ENCODE assay signal across 18 cellular contexts in the genomic region with DNA sequence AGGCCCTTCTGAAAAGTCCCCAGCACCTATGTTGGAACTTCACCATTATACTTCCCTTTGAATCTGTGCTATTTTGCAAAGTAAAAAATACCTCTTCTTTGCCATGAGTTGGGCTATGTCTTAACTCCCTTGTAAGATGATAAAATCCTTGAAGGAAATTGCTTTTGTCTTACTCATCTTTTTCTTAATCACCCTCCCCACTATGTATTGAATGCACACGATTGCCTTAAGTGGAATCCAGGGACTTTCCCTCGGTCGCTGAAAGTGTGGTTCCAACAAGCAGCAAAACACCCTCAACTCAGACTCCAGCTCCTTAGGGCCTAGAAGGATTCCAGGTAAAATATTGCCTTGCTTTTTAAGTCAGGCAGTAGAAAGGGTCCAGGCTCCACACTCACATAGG.
DNase-seq lines count a peak whose midpoint lies in the region; ATAC-seq and TF ChIP-seq lines count a peak whose summit lies in the region.
"Had no signal": no experiment of that assay in that cellular context is flagged by ENCODE, and none has a peak within 500 bp of the region (broad histone marks: within the 10 kb centered on the region; RNA-seq: fewer than 3 reads in every experiment).

No MANE protein-coding gene starts in this region.

- no peak overlapping the region for H3K4me3 Mint-ChIP-seq in activated naive CD8-positive, alpha-beta T cell treated with anti-CD3 and anti-CD28 coated beads for 36 hours
- H3K4me3 Mint-ChIP-seq: activated T-cell treated with anti-CD3 and anti-CD28 coated beads, Interleukin-2, amount 50 U/mL, for 72 hours; T-helper 17 cell had no signal

- DNase-seq in AG09319 (ENCODE audit: extremely low read depth, low read depth) (peak; percentile 10), LHCN-M2 (ENCODE audit: low read depth) (peak; percentile 39), dermis blood vessel endothelial cell (peak; percentile 69), kidney epithelial cell (ENCODE audit: low read depth) (peak; percentile 79), colonic mucosa (no peak), NCI-H345 (lab: John Stamatoyannopoulos, UW) (no peak)
- no peak for DNase-seq in activated naive CD8-positive, alpha-beta T cell treated with anti-CD3 and anti-CD28 coated beads for 36 hours
- DNase-seq: activated CD4-positive, alpha-beta T cell treated with anti-CD3 and anti-CD28 coated beads for 4 hours; activated T-cell treated with anti-CD3 and anti-CD28 coated beads, Interleukin-2, amount 50 U/mL, for 72 hours; C1 segment of cervical spinal cord; DND-41; NCI-H1417 treated with DMSO at 0.1 percent for 48 hours; T-helper 17 cell had no signal

- H3K9me3 ChIP-seq in colonic mucosa: no peaks in the 10 kb centered on the region
- H3K9me3 ChIP-seq: heart left ventricle had no signal

- no peak overlapping the region for H3K27ac Mint-ChIP-seq in activated naive CD8-positive, alpha-beta T cell treated with anti-CD3 and anti-CD28 coated beads for 36 hours
- H3K27ac Mint-ChIP-seq: activated T-cell treated with anti-CD3 and anti-CD28 coated beads, Interleukin-2, amount 50 U/mL, for 72 hours; progenitor cell of endocrine pancreas; T-helper 17 cell had no signal

- TF ChIP-seq CTCF in AG09319 (IDR thresholded peaks at IDR 0.05; ENCODE audit: low read depth, low read length) (no peak), kidney epithelial cell (IDR thresholded peaks at IDR 0.05; ENCODE audit: insufficient read depth, low read length, poor library complexity, severe bottlenecking) (no peak), colonic mucosa (IDR thresholded peaks at IDR 0.05) (no peak)

- no peaks in the 10 kb centered on the region for H3K36me3 Mint-ChIP-seq in activated naive CD8-positive, alpha-beta T cell treated with anti-CD3 and anti-CD28 coated beads for 36 hours

- H3K36me3 ChIP-seq in kidney epithelial cell (ENCODE audit: control insufficient read depth, insufficient read depth, low read length) (no peaks in the 10 kb centered on the region), colonic mucosa (no peaks in the 10 kb centered on the region)
- H3K36me3 ChIP-seq: heart left ventricle had no signal

- no peaks in the 10 kb centered on the region for H3K27me3 ChIP-seq in kidney epithelial cell (ENCODE audit: control insufficient read depth, insufficient read depth, low read length)
- no peaks in the 10 kb centered on the region for H3K27me3 ChIP-seq in colonic mucosa
- H3K27me3 ChIP-seq: heart left ventricle had no signal

- ATAC-seq in HG02938 (IDR thresholded peaks at IDR 0.05; ENCODE audit: unreplicated experiment): no peak
- ATAC-seq: activated T-cell treated with anti-CD3 and anti-CD28 coated beads, Interleukin-2, amount 50 U/mL, for 72 hours; heart left ventricle; left lobe of liver; Panc1; T-helper 17 cell had no signal

- no peak overlapping the region for H3K27ac ChIP-seq in colonic mucosa

- H3K9me3 Mint-ChIP-seq in activated naive CD8-positive, alpha-beta T cell treated with anti-CD3 and anti-CD28 coated beads for 36 hours: no peaks in the 10 kb centered on the region
- H3K9me3 Mint-ChIP-seq: activated T-cell treated with anti-CD3 and anti-CD28 coated beads, Interleukin-2, amount 50 U/mL, for 72 hours had no signal

- intact Hi-C loops in colonic mucosa (cut with DNase I): no loop called here

- H3K4me1 ChIP-seq in colonic mucosa: no peaks in the 10 kb centered on the region

- H3K4me3 ChIP-seq in kidney epithelial cell (ENCODE audit: low read depth, low read length) (no peak overlapping the region), colonic mucosa (no peak overlapping the region)
- H3K4me3 ChIP-seq: heart left ventricle had no signal

- no peak overlapping the region for H3K9ac ChIP-seq in colonic mucosa (ENCODE audit: low read depth in 2 of 2, low read length in 2 of 2)

- no peaks in the 10 kb centered on the region for H3K4me1 Mint-ChIP-seq in activated naive CD8-positive, alpha-beta T cell treated with anti-CD3 and anti-CD28 coated beads for 36 hours
- H3K4me1 Mint-ChIP-seq: T-helper 17 cell had no signal

- peaks cover 12% of the 10 kb centered on the region for H3K27me3 Mint-ChIP-seq in activated naive CD8-positive, alpha-beta T cell treated with anti-CD3 and anti-CD28 coated beads for 36 hours
- H3K27me3 Mint-ChIP-seq: progenitor cell of endocrine pancreas had no signal

Comparison
In these comparisons a context has a peak if more than half of its experiments do, and no peak if none do; other contexts are left out.
1. DNase-seq: peak in AG09319 (single experiment), LHCN-M2 (single experiment), dermis blood vessel endothelial cell (single experiment) and kidney epithelial cell (single experiment); none in activated naive CD8-positive, alpha-beta T cell treated with anti-CD3 and anti-CD28 coated beads for 36 hours (single experiment), colonic mucosa (single experiment) and NCI-H345 (single experiment).